In the genomic region with DNA sequence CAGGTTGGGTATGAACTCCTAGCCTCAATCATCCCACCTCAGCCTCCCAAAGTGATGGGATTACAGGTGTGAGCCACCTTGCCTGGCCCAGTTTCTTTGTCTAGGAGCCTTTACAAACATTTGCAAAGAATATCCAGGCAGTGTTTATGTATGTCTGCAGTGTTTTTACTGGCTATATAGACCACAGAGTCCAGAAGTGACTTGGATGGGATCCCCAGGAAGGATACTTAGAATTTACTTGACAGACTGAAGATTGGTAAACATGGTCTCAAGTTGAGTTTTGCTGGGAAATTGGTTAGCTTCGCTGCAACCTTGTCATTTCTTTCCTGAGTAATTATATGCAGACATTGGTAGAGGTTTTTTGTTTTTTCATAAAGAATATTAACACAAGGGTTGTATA, we compare ENCODE assay signal across 32 cellular contexts. TPM values are rescaled to one million over a fixed set of nuclear protein-coding genes. Genes with fewer than 3 reads are reported as not detected.
A peak's percentile ranks its signal among the peaks of the same experiment; 100 is the strongest.
DNase-seq lines count a peak whose midpoint lies in the region; ATAC-seq, FAIRE-seq and TF ChIP-seq lines count a peak whose summit lies in the region.
"Had no signal": no experiment of that assay in that cellular context is flagged by ENCODE, and none has a peak within 500 bp of the region (broad histone marks: within the 10 kb centered on the region; RNA-seq: fewer than 3 reads in every experiment).

No MANE protein-coding gene starts in this region.

- no peak overlapping the region for H2AFZ ChIP-seq in H1 (ENCODE audit: low read length)

- H3K27me3 ChIP-seq in DOHH2 (ENCODE audit: control insufficient read depth, low read length) (no peaks in the 10 kb centered on the region), H1 (replicated peaks in 1 of 4; ENCODE audit: control insufficient read depth in 3 of 4, extremely low read depth in 1 of 4, insufficient read depth in 3 of 4, low read length in 3 of 4) (no peaks in the 10 kb centered on the region)
- H3K27me3 ChIP-seq: uterus had no signal

- POLR2A ChIA-PET in H1 (lab: Charles Lee; ENCODE audit: partially characterized antibody) = interaction anchor here (0.6 to 1.8 kb wide), 6 partner anchors 9 to 253 kb away, joined by 3 to 6 read pairs (median 4); no protein-coding TSS in a partner anchor

- peaks cover 83% of the 10 kb centered on the region for H3K4me1 Mint-ChIP-seq in activated T-cell treated with anti-CD3 and anti-CD28 coated beads, Interleukin-2, amount 50 U/mL, for 4 hours (ENCODE audit: low read depth)
- H3K4me1 Mint-ChIP-seq in stimulated activated naive B cell treated with anti-CD40 and anti-IgM and Interleukin-4, amounts not matched to agents 10 μg/mL and 1 μg/mL and 100 μg/mL, for 72 hours = peaks cover 55 to 92% of the 10 kb centered on the region in 2 donors

- no peak overlapping the region for H2BK20ac ChIP-seq in H1 (ENCODE audit: low read length)

- H3K18ac ChIP-seq in H1 (ENCODE audit: extremely low read depth, low read length) = no peak overlapping the region

- H3K27ac ChIP-seq in DOHH2 (ENCODE audit: low read depth, low read length) = no peak overlapping the region
- H3K27ac ChIP-seq in H1 (ENCODE audit: low read depth, low read length) = no peak overlapping the region
- H3K27ac ChIP-seq: A549, epithelial cell of prostate, RWPE1 had no signal

- TF ChIP-seq RAD21 in H1 (IDR thresholded peaks at IDR 0.05 in 1 of 2, conservative IDR thresholded peaks at IDR 0.05 in 1 of 2; ENCODE audit: low read depth in 2 of 2, low read length in 2 of 2) = no peak

- no peak overlapping the region for H2BK15ac ChIP-seq in H1 (ENCODE audit: low read length)

- TF ChIP-seq CTCF in DOHH2 (IDR thresholded peaks at IDR 0.05; ENCODE audit: low read depth, low read length, poor library complexity, severe bottlenecking) (no peak), H1 (IDR thresholded peaks at IDR 0.05; ENCODE audit: control extremely low read depth in 1 of 3, insufficient read depth in 1 of 3, low read depth in 1 of 3, low read length in 3 of 3) (no peak)

- H3K4me3 Mint-ChIP-seq in activated T-cell treated with anti-CD3 and anti-CD28 coated beads, Interleukin-2, amount 50 U/mL, for 4 hours = no peak overlapping the region
- no peak overlapping the region for H3K4me3 Mint-ChIP-seq in stimulated activated naive B cell treated with anti-CD40 and anti-IgM and Interleukin-4, amounts not matched to agents 10 μg/mL and 1 μg/mL and 100 μg/mL, for 72 hours
- H3K4me3 Mint-ChIP-seq: activated naive CD4-positive, alpha-beta T cell treated with anti-CD3 and anti-CD28 coated beads, Interleukin-2, amount 50 U/mL, for 24 hours had no signal

- H2BK12ac ChIP-seq in H1 (ENCODE audit: low read depth, low read length) = no peak overlapping the region

- TF ChIP-seq EP300 in H1 (IDR thresholded peaks at IDR 0.05; ENCODE audit: borderline replicate concordance in 1 of 2, low read depth in 2 of 2, low read length in 2 of 2) = no peak

- CTCF ChIA-PET in H1 (lab: Charles Lee; ENCODE audit: partially characterized antibody) = interaction anchor here (0.6 kb wide), 2 partner anchors 69 to 195 kb away, joined by 3 to 4 read pairs; no protein-coding TSS in a partner anchor

- peaks cover 78% of the 10 kb centered on the region for H3K79me2 ChIP-seq in DOHH2 (ENCODE audit: control insufficient read depth, low read length)
- H3K79me2 ChIP-seq in H1 (ENCODE audit: control insufficient read depth in 1 of 2, insufficient read depth in 2 of 2, low read length in 2 of 2) = peaks cover 92 to 100% of the 10 kb centered on the region in 2 experiments

- no peak overlapping the region for H4K5ac ChIP-seq in H1 (ENCODE audit: insufficient read length, low read depth, low read length)

- DNase-seq in activated T-cell treated with anti-CD3 and anti-CD28 coated beads, Interleukin-2, amount 50 U/mL, for 4 hours = no peak
- DNase-seq in activated T-cell treated with anti-CD3 and anti-CD28 coated beads, Interleukin-2, amount 50 U/mL, for 1 hour = no peak
- DNase-seq in H1 (ENCODE audit: low read depth in 1 of 2, low spot score in 2 of 2) (no peak), NCI-H1436 (lab: John Stamatoyannopoulos, UW) (no peak), COR-L47 (lab: John Stamatoyannopoulos, UW) (no peak)
- DNase-seq in stimulated activated naive B cell treated with anti-CD40 and anti-IgM and Interleukin-4, amounts not matched to agents 10 μg/mL and 1 μg/mL and 100 μg/mL, for 72 hours = no peak
- DNase-seq: activated CD4-positive, alpha-beta T cell treated with anti-CD3 and anti-CD28 coated beads for 1 hour; activated CD8-positive, alpha-beta memory T cell treated with anti-CD3 and anti-CD28 coated beads for 24 hours; AML-193; amygdala; DMS53; effector CD8-positive, alpha-beta T cell; kidney; mucosa of descending colon; MV-4-11; NCI-H146; NCI-H446 treated with DMSO at 0.1 percent for 48 hours; NCI-H82; posterior cingulate gyrus; stimulated activated CD4-positive, alpha-beta T cell treated with anti-CD3 and anti-CD28 coated beads, Interleukin-12 subunit alpha, Interleukin-12 subunit beta, amount 100 ng/mL, for 4 hours; stimulated activated CD4-positive, alpha-beta T cell treated with anti-CD3 and anti-CD28 coated beads, Interleukin-4, amount 100 ng/mL, for 1 hour; T-helper 1 cell; uterus had no signal

- no peaks in the 10 kb centered on the region for H3K9me3 Mint-ChIP-seq in activated T-cell treated with anti-CD3 and anti-CD28 coated beads, Interleukin-2, amount 50 U/mL, for 4 hours
- no peaks in the 10 kb centered on the region for H3K9me3 Mint-ChIP-seq in stimulated activated naive B cell treated with anti-CD40 and anti-IgM and Interleukin-4, amounts not matched to agents 10 μg/mL and 1 μg/mL and 100 μg/mL, for 72 hours
- H3K9me3 Mint-ChIP-seq: activated naive CD4-positive, alpha-beta T cell treated with anti-CD3 and anti-CD28 coated beads, Interleukin-2, amount 50 U/mL, for 24 hours had no signal

- no peaks in the 10 kb centered on the region for H3K9me2 ChIP-seq in DOHH2 (replicated peaks; ENCODE audit: control insufficient read depth, low read length)

- peaks cover 52% of the 10 kb centered on the region for H3K4me1 ChIP-seq in DOHH2 (ENCODE audit: control insufficient read depth, low read length)
- H3K4me1 ChIP-seq in H1 (replicated peaks in 1 of 4; ENCODE audit: control insufficient read depth in 3 of 4, insufficient read depth in 4 of 4, low read length in 3 of 4) = peaks cover 28 to 47% (median 44%) of the 10 kb centered on the region in 4 experiments

- peak overlapping the region; percentile 47 for H3K27ac Mint-ChIP-seq in stimulated activated naive B cell treated with anti-CD40 and anti-IgM and Interleukin-4, amounts not matched to agents 10 μg/mL and 1 μg/mL and 100 μg/mL, for 72 hours
- H3K27ac Mint-ChIP-seq: activated naive CD4-positive, alpha-beta T cell treated with anti-CD3 and anti-CD28 coated beads, Interleukin-2, amount 50 U/mL, for 24 hours had no signal

- no peak overlapping the region for H3K14ac ChIP-seq in H1 (ENCODE audit: insufficient read length)

- no peaks in the 10 kb centered on the region for H3K27me3 Mint-ChIP-seq in activated T-cell treated with anti-CD3 and anti-CD28 coated beads, Interleukin-2, amount 50 U/mL, for 4 hours (ENCODE audit: low read depth)
- H3K27me3 Mint-ChIP-seq in stimulated activated naive B cell treated with anti-CD40 and anti-IgM and Interleukin-4, amounts not matched to agents 10 μg/mL and 1 μg/mL and 100 μg/mL, for 72 hours = no peaks in the 10 kb centered on the region
- H3K27me3 Mint-ChIP-seq: activated naive CD4-positive, alpha-beta T cell treated with anti-CD3 and anti-CD28 coated beads, Interleukin-2, amount 50 U/mL, for 24 hours had no signal

- TF ChIP-seq POLR2A in H1 (IDR thresholded peaks at IDR 0.05; ENCODE audit: control extremely low read depth in 1 of 2, low read depth in 2 of 2, low read length in 2 of 2) = no peak

- 88% methylated on average over 1 of the region's 1 CpG; no CpG with 5 or more reads in 1 of the 2 experiments for WGBS in H1 (ENCODE audit: extremely low coverage in 1 of 2, insufficient coverage in 1 of 2, insufficient read length in 1 of 2, insufficient replicate concordance in 2 of 2, low coverage in 1 of 2, low lambda C conversion rate in 2 of 2, missing lambda C conversion rate in 1 of 2), 2 experiments

- H3K79me1 ChIP-seq in H1 (ENCODE audit: low read depth, low read length) = peaks cover 10% of the 10 kb centered on the region; the same call in 1 of the 2 replicates

- H3K4me2 ChIP-seq in DOHH2 (ENCODE audit: low read length) = peak overlapping the region; percentile 33; the same call in 1 of the 2 replicates
- peak overlapping the region; percentile 65 to 74; a peak in 2 of 4 replicates for H3K4me2 ChIP-seq in H1 (ENCODE audit: insufficient read depth in 1 of 2, low read depth in 2 of 2, low read length in 2 of 2)
- H3K4me2 ChIP-seq: A549 had no signal

- H3K9me3 ChIP-seq in DOHH2 (ENCODE audit: control insufficient read depth, insufficient read depth, low read length) = no peaks in the 10 kb centered on the region
- H3K9me3 ChIP-seq in H1 (ENCODE audit: insufficient read depth in 2 of 2, low read depth in 1 of 2, low read length in 1 of 2) = no peaks in the 10 kb centered on the region
- H3K9me3 ChIP-seq: A549, mucosa of descending colon, uterus had no signal

- no peak overlapping the region for H3K9ac ChIP-seq in H1 (replicated peaks in 1 of 4; ENCODE audit: extremely low read depth in 1 of 4, low read depth in 3 of 4, low read length in 3 of 4)

- no peak overlapping the region for H4K91ac ChIP-seq in H1 (replicated peaks; ENCODE audit: insufficient read length, low read length)

- FAIRE-seq in H1 (lab: Jason Lieb, UNC) = no peak
- FAIRE-seq: A549, colon, G401.6, kidney had no signal

- no peak overlapping the region for H4K8ac ChIP-seq in H1 (ENCODE audit: extremely low read depth, insufficient read depth, low read length)

- H3K23me2 ChIP-seq in H1 (ENCODE audit: low read depth, low read length) = no peaks in the 10 kb centered on the region; the same call in 1 of the 2 replicates

- no peak overlapping the region for H3K56ac ChIP-seq in H1 (replicated peaks; ENCODE audit: insufficient read length, low read depth, low read length)

- H3K36me3 ChIP-seq in DOHH2 (ENCODE audit: control insufficient read depth, low read length) (no peaks in the 10 kb centered on the region), H1 (ENCODE audit: control insufficient read depth in 2 of 4, insufficient read depth in 4 of 4, low read length in 3 of 4) (peaks cover 0 to 3% (median 2%) of the 10 kb centered on the region in 4 experiments; a peak in 2 of 8 replicates)
- H3K36me3 ChIP-seq: uterus had no signal

- no peak overlapping the region for H2AK5ac ChIP-seq in H1 (ENCODE audit: low read depth, low read length)

- peak; percentile 19 to 36 for ATAC-seq in activated T-cell treated with anti-CD3 and anti-CD28 coated beads, Interleukin-2, amount 50 U/mL, for 4 hours
- ATAC-seq in stimulated activated naive B cell treated with anti-CD40 and anti-IgM and Interleukin-4, amounts not matched to agents 10 μg/mL and 1 μg/mL and 100 μg/mL, for 72 hours (replicated peaks) = no peak
- no peak for ATAC-seq in HG03432 (IDR thresholded peaks at IDR 0.05; ENCODE audit: unreplicated experiment)
- ATAC-seq: A549, sciatic nerve had no signal

- no peak overlapping the region for H2BK120ac ChIP-seq in H1 (replicated peaks; ENCODE audit: low read depth, low read length)

- peaks cover 7% of the 10 kb centered on the region for H3K36me3 Mint-ChIP-seq in activated T-cell treated with anti-CD3 and anti-CD28 coated beads, Interleukin-2, amount 50 U/mL, for 4 hours (ENCODE audit: insufficient read depth)
- H3K36me3 Mint-ChIP-seq in stimulated activated naive B cell treated with anti-CD40 and anti-IgM and Interleukin-4, amounts not matched to agents 10 μg/mL and 1 μg/mL and 100 μg/mL, for 72 hours = peaks cover 13 to 15% of the 10 kb centered on the region in 2 donors
- H3K36me3 Mint-ChIP-seq: activated naive CD4-positive, alpha-beta T cell treated with anti-CD3 and anti-CD28 coated beads, Interleukin-2, amount 50 U/mL, for 24 hours had no signal

- H2BK5ac ChIP-seq in H1 (ENCODE audit: low read depth, low read length) = no peak overlapping the region

- H3K4me3 ChIP-seq in DOHH2 (ENCODE audit: low read length) (no peak overlapping the region), H1 (ENCODE audit: extremely low read depth in 1 of 4, insufficient read depth in 2 of 4, low read depth in 3 of 4, low read length in 4 of 4) (peak overlapping the region in 1 of 4 experiments; percentile 47; a peak in 1 of 8 replicates)
- H3K4me3 ChIP-seq: A549, mucosa of descending colon, uterus had no signal

- H4K20me1 ChIP-seq in DOHH2 (ENCODE audit: control insufficient read depth, insufficient read depth, low read depth, low read length) = peaks cover 25% of the 10 kb centered on the region
- peaks cover 44 to 61% of the 10 kb centered on the region in 2 experiments for H4K20me1 ChIP-seq in H1 (replicated peaks in 1 of 2; ENCODE audit: control insufficient read depth in 1 of 2, insufficient read depth in 2 of 2, low read length in 2 of 2)

- no peaks in the 10 kb centered on the region for H3F3A ChIP-seq in DOHH2 (ENCODE audit: control insufficient read depth, insufficient read depth)

- H3K23ac ChIP-seq in H1 (ENCODE audit: insufficient read length) = no peak overlapping the region

- H3K4ac ChIP-seq in H1 (replicated peaks; ENCODE audit: insufficient read length, low read depth, low read length) = no peak overlapping the region

RNA-seq across cellular contexts. Expression of a gene that starts 23.8 kb away (rescaled TPM):
- total RNA-seq in activated T-cell treated with anti-CD3 and anti-CD28 coated beads, Interleukin-2, amount 50 U/mL, for 4 hours = 10 to 100 TPM; 32.6 to 43.6 (median 37.2) TPM
- total RNA-seq in H1 (2021; fragmentation: NEBNext Ultra II Directional; extraction: Animal tissue kit (Norgen Biotek cat#: 25700)) = 237 and 239 TPM in 2 replicates
- polyA plus RNA-seq in H1 (2011; rRNA removed) = 60.1 and 75.5 TPM in 2 replicates
- 100 TPM for polyA plus RNA-seq in H1 (2011; cell fraction: cytosol; rRNA removed)
- 111 TPM for polyA plus RNA-seq in H1 (2011; cell fraction: nucleus; rRNA removed)
- polyA plus RNA-seq in H1 (2012, experiment 1 of 2) = 103 to 131 TPM (median 115 TPM) in 4 replicates
- 14.2 TPM for polyA plus RNA-seq in H1 (2012, experiment 2 of 2)
- polyA plus RNA-seq in H1 (2013, experiment 1 of 2) = 237 TPM
- 255 TPM for polyA plus RNA-seq in H1 (2013, experiment 2 of 2)
- polyA minus RNA-seq in H1 (2011; rRNA and poly(A)+ RNA removed) = 153 and 170 TPM in 2 replicates
- 113 TPM for polyA minus RNA-seq in H1 (2011; cell fraction: cytosol; rRNA and poly(A)+ RNA removed)
- polyA minus RNA-seq in H1 (2011; cell fraction: nucleus; rRNA and poly(A)+ RNA removed) = 104 TPM

Comparison
In these comparisons a context has a peak if more than half of its experiments do, and no peak if none do; other contexts are left out.
1. ATAC-seq: peak in activated T-cell treated with anti-CD3 and anti-CD28 coated beads, Interleukin-2, amount 50 U/mL, for 4 hours (2 of 2); none in stimulated activated naive B cell treated with anti-CD40 and anti-IgM and Interleukin-4, amounts not matched to agents 10 μg/mL and 1 μg/mL and 100 μg/mL, for 72 hours (0 of 2) and HG03432 (single experiment).